1 cellular context compared by ENCODE assay signal in genomic region chr5:75236322-75237316, GRCh38.
TF ChIP-seq lines count a peak whose summit lies in the region.

Gene ANKRD31, minus strand, starts transcription at chr5:75236878. Its CDS starts 192 bp downstream, at chr5:75236686.

TF ChIP-seq in HEK293, 187 proteins besides CTCF, POLR2A, EP300 and RAD21 (continued from another document and continues in another):
- TF ChIP-seq PRDM2 (tag by site-specific recombination; IDR thresholded peaks at IDR 0.05; ENCODE audit: borderline replicate concordance), result no peak
- peak; percentile 28; the same call in 1 of the 2 replicates for TF ChIP-seq ZNF184 (tag by site-specific recombination; IDR thresholded peaks at IDR 0.05)
- TF ChIP-seq, protein P1, sequence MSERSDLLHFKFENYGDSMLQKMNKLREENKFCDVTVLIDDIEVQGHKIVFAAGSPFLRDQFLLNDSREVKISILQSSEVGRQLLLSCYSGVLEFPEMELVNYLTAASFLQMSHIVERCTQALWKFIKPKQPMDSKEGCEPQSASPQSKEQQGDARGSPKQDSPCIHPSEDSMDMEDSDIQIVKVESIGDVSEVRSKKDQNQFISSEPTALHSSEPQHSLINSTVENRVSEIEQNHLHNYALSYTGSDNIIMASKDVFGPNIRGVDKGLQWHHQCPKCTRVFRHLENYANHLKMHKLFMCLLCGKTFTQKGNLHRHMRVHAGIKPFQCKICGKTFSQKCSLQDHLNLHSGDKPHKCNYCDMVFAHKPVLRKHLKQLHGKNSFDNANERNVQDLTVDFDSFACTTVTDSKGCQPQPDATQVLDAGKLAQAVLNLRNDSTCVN (tag by site-specific recombination; optimal IDR thresholded peaks at IDR 0.05), result peak; percentile 80
- TF ChIP-seq OSR2 (tag by site-specific recombination; IDR thresholded peaks at IDR 0.05), result peak; percentile 12; the same call in 1 of the 2 replicates
- TF ChIP-seq KLF16 (tag by site-specific recombination; IDR thresholded peaks at IDR 0.05), result no peak
- peak; percentile 49; the same call in 1 of the 2 replicates for TF ChIP-seq ZNF76 (tag by site-specific recombination; IDR thresholded peaks at IDR 0.05; ENCODE audit: borderline replicate concordance, low read depth)
- TF ChIP-seq ZNF529 (tag by site-specific recombination; IDR thresholded peaks at IDR 0.05; ENCODE audit: insufficient replicate concordance), result no peak
- peak; percentile 78; the same call in 1 of the 2 replicates for TF ChIP-seq ZSCAN30 (tag by site-specific recombination; IDR thresholded peaks at IDR 0.05)
- TF ChIP-seq, protein P2, sequence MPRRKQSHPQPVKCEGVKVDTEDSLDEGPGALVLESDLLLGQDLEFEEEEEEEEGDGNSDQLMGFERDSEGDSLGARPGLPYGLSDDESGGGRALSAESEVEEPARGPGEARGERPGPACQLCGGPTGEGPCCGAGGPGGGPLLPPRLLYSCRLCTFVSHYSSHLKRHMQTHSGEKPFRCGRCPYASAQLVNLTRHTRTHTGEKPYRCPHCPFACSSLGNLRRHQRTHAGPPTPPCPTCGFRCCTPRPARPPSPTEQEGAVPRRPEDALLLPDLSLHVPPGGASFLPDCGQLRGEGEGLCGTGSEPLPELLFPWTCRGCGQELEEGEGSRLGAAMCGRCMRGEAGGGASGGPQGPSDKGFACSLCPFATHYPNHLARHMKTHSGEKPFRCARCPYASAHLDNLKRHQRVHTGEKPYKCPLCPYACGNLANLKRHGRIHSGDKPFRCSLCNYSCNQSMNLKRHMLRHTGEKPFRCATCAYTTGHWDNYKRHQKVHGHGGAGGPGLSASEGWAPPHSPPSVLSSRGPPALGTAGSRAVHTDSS (tag by site-specific recombination; IDR thresholded peaks at IDR 0.05), result no peak
- 0 out of 2 replicates have a peak, but pooled peaks have one; percentile 49 for TF ChIP-seq ZBTB17 (tag by site-specific recombination; IDR thresholded peaks at IDR 0.05)
- TF ChIP-seq, protein P3, sequence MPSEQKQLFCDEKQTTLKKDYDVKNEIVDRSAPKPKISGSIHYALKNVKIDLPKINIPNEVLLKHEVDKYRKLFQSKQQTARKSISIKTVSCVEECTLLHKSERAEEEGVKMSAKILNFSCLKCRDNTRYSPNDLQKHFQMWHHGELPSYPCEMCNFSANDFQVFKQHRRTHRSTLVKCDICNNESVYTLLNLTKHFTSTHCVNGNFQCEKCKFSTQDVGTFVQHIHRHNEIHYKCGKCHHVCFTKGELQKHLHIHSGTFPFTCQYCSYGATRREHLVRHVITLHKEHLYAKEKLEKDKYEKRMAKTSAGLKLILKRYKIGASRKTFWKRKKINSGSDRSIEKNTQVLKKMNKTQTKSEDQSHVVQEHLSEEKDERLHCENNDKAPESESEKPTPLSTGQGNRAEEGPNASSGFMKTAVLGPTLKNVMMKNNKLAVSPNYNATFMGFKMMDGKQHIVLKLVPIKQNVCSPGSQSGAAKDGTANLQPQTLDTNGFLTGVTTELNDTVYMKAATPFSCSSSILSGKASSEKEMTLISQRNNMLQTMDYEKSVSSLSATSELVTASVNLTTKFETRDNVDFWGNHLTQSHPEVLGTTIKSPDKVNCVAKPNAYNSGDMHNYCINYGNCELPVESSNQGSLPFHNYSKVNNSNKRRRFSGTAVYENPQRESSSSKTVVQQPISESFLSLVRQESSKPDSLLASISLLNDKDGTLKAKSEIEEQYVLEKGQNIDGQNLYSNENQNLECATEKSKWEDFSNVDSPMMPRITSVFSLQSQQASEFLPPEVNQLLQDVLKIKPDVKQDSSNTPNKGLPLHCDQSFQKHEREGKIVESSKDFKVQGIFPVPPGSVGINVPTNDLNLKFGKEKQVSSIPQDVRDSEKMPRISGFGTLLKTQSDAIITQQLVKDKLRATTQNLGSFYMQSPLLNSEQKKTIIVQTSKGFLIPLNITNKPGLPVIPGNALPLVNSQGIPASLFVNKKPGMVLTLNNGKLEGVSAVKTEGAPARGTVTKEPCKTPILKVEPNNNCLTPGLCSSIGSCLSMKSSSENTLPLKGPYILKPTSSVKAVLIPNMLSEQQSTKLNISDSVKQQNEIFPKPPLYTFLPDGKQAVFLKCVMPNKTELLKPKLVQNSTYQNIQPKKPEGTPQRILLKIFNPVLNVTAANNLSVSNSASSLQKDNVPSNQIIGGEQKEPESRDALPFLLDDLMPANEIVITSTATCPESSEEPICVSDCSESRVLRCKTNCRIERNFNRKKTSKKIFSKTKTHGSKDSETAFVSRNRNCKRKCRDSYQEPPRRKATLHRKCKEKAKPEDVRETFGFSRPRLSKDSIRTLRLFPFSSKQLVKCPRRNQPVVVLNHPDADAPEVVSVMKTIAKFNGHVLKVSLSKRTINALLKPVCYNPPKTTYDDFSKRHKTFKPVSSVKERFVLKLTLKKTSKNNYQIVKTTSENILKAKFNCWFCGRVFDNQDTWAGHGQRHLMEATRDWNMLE (tag by site-specific recombination; conservative IDR thresholded peaks at IDR 0.05; ENCODE audit: low read depth), result peak; percentile 41; the same call in 1 of the 2 replicates
- TF ChIP-seq ZNF639 (tag by site-specific recombination; IDR thresholded peaks at IDR 0.05), result no peak; the same call in 1 of the 2 replicates
- TF ChIP-seq ZNF530 (tag by site-specific recombination; IDR thresholded peaks at IDR 0.05; ENCODE audit: low read depth), result no peak
- no peak for TF ChIP-seq ZNF221 (tag by site-specific recombination; IDR thresholded peaks at IDR 0.05; ENCODE audit: borderline replicate concordance)
- TF ChIP-seq ZNF596 (tag by site-specific recombination; IDR thresholded peaks at IDR 0.05), result no peak
- TF ChIP-seq ZNF366 (tag by site-specific recombination; conservative IDR thresholded peaks at IDR 0.05), result no peak
- TF ChIP-seq ZNF521 (tag by site-specific recombination; IDR thresholded peaks at IDR 0.05), result no peak
- TF ChIP-seq, protein P4, sequence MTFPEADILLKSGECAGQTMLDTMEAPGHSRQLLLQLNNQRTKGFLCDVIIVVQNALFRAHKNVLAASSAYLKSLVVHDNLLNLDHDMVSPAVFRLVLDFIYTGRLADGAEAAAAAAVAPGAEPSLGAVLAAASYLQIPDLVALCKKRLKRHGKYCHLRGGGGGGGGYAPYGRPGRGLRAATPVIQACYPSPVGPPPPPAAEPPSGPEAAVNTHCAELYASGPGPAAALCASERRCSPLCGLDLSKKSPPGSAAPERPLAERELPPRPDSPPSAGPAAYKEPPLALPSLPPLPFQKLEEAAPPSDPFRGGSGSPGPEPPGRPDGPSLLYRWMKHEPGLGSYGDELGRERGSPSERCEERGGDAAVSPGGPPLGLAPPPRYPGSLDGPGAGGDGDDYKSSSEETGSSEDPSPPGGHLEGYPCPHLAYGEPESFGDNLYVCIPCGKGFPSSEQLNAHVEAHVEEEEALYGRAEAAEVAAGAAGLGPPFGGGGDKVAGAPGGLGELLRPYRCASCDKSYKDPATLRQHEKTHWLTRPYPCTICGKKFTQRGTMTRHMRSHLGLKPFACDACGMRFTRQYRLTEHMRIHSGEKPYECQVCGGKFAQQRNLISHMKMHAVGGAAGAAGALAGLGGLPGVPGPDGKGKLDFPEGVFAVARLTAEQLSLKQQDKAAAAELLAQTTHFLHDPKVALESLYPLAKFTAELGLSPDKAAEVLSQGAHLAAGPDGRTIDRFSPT (tag by site-specific recombination; IDR thresholded peaks at IDR 0.05), result no peak
- TF ChIP-seq ZNF629 (tag by site-specific recombination; IDR thresholded peaks at IDR 0.05), result peak; percentile 50; the same call in 1 of the 2 replicates
- 0 out of 2 replicates have a peak, but pooled peaks have one; percentile 44 for TF ChIP-seq ZNF37A (tag by site-specific recombination; IDR thresholded peaks at IDR 0.05)
- TF ChIP-seq ZNF157 (tag by site-specific recombination; IDR thresholded peaks at IDR 0.05), result no peak
- no peak for TF ChIP-seq ZNF560 (tag by site-specific recombination; IDR thresholded peaks at IDR 0.05; ENCODE audit: borderline replicate concordance)
- no peak for TF ChIP-seq ZSCAN18 (tag by site-specific recombination; IDR thresholded peaks at IDR 0.05)
- TF ChIP-seq ZNF133 (tag by site-specific recombination; IDR thresholded peaks at IDR 0.05), result no peak
- TF ChIP-seq ZNF548 (tag by site-specific recombination; IDR thresholded peaks at IDR 0.05), result no peak
- TF ChIP-seq ZNF239 (tag by site-specific recombination; IDR thresholded peaks at IDR 0.05), result no peak
- no peak for TF ChIP-seq ZFP41 (tag by site-specific recombination; IDR thresholded peaks at IDR 0.05; ENCODE audit: borderline replicate concordance)
- TF ChIP-seq ZNF747 (tag by site-specific recombination; IDR thresholded peaks at IDR 0.05), result no peak
- no peak for TF ChIP-seq ZNF248 (tag by site-specific recombination; IDR thresholded peaks at IDR 0.05)
- TF ChIP-seq REST (tag by site-specific recombination; IDR thresholded peaks at IDR 0.05), result no peak; the same call in 1 of the 2 replicates
- TF ChIP-seq ZNF324 (tag by site-specific recombination; IDR thresholded peaks at IDR 0.05), result no peak
- no peak for TF ChIP-seq HOXD13 (CRISPR knock-in tag; IDR thresholded peaks at IDR 0.05; ENCODE audit: borderline replicate concordance)
- TF ChIP-seq ZNF175 (tag by site-specific recombination; IDR thresholded peaks at IDR 0.05), result no peak
